ENCODE assay signal across 1 cellular context in the genomic region with DNA sequence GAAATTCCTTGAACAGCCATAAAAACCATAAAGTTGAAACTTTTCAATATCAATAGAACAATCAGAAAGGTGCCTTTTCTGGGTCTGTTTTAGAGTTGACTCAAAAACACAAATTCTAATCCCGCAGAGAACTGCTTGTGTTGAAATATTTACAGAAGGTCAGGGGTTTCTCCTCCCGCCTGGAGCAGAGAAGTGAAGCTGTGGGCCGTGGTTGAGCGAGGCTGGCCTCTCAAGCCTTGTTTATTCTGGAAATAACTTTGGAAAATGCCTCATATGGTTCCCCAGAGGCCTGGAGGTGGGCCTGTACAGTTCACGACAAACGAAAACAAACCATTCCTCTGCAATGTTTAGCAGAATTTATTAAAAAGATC.
TF ChIP-seq lines count a peak whose summit lies in the region.

No MANE protein-coding gene starts in this region.

TF ChIP-seq in HepG2, 621 proteins besides CTCF, POLR2A, EP300 and RAD21 (continued from another document and continues in another):
- TF ChIP-seq ZNF552 (CRISPR knock-in tag; IDR thresholded peaks at IDR 0.05; ENCODE audit: borderline replicate concordance) (no peak), NR2F1 (CRISPR knock-in tag; IDR thresholded peaks at IDR 0.05) (peak; percentile 81 to 84), ZBTB46 (CRISPR knock-in tag; IDR thresholded peaks at IDR 0.05; ENCODE audit: borderline replicate concordance) (no peak), ZFP90 (CRISPR knock-in tag; IDR thresholded peaks at IDR 0.05; ENCODE audit: borderline replicate concordance) (no peak), MXI1 (IDR thresholded peaks at IDR 0.05; ENCODE audit: borderline replicate concordance, low read depth, low read length) (no peak), ZBTB25 (CRISPR knock-in tag; IDR thresholded peaks at IDR 0.05) (no peak; the same call in 1 of the 2 replicates), MIER3 (CRISPR knock-in tag; IDR thresholded peaks at IDR 0.05; ENCODE audit: borderline replicate concordance) (no peak), SNAPC5 (CRISPR knock-in tag; IDR thresholded peaks at IDR 0.05; ENCODE audit: borderline replicate concordance) (no peak), ZNF282 (IDR thresholded peaks at IDR 0.05; ENCODE audit: partially characterized antibody) (no peak), FOXC1 (CRISPR knock-in tag; IDR thresholded peaks at IDR 0.05; ENCODE audit: borderline replicate concordance) (no peak), SRSF9 (IDR thresholded peaks at IDR 0.05; ENCODE audit: borderline replicate concordance, insufficient read depth, low read depth, low read length, poor library complexity, severe bottlenecking) (no peak), CBFB (CRISPR knock-in tag; IDR thresholded peaks at IDR 0.05) (no peak), ZNF580 (CRISPR knock-in tag; IDR thresholded peaks at IDR 0.05; ENCODE audit: borderline replicate concordance, low read depth) (no peak), ZNF7 (CRISPR knock-in tag; IDR thresholded peaks at IDR 0.05) (no peak), PBX2 (CRISPR knock-in tag; IDR thresholded peaks at IDR 0.05) (no peak), MAF1 (CRISPR knock-in tag; IDR thresholded peaks at IDR 0.05; ENCODE audit: borderline replicate concordance) (no peak), CC2D1A (CRISPR knock-in tag; IDR thresholded peaks at IDR 0.05) (no peak), CHCHD3 (CRISPR knock-in tag; IDR thresholded peaks at IDR 0.05) (no peak), KLF15 (CRISPR knock-in tag; IDR thresholded peaks at IDR 0.05; ENCODE audit: borderline replicate concordance) (no peak), ZNF235 (CRISPR knock-in tag; IDR thresholded peaks at IDR 0.05; ENCODE audit: borderline replicate concordance) (no peak), SP140L (CRISPR knock-in tag; IDR thresholded peaks at IDR 0.05; ENCODE audit: borderline replicate concordance) (no peak), NR1H2 (CRISPR knock-in tag; IDR thresholded peaks at IDR 0.05; ENCODE audit: borderline replicate concordance, low read depth) (no peak), ZNF225 (CRISPR knock-in tag; IDR thresholded peaks at IDR 0.05) (no peak), MLLT10 (CRISPR knock-in tag; IDR thresholded peaks at IDR 0.05) (no peak), ZBTB26 (CRISPR knock-in tag; IDR thresholded peaks at IDR 0.05; ENCODE audit: borderline replicate concordance) (peak; percentile 89), GZF1 (CRISPR knock-in tag; IDR thresholded peaks at IDR 0.05) (no peak), ZNF33B (CRISPR knock-in tag; IDR thresholded peaks at IDR 0.05) (no peak), ELK4 (CRISPR knock-in tag; IDR thresholded peaks at IDR 0.05; ENCODE audit: borderline replicate concordance) (no peak), RBAK (CRISPR knock-in tag; IDR thresholded peaks at IDR 0.05) (no peak), E2F1 (CRISPR knock-in tag; IDR thresholded peaks at IDR 0.05) (no peak), GATAD2A (CRISPR knock-in tag; IDR thresholded peaks at IDR 0.05) (peak; percentile 92), PAX8 (CRISPR knock-in tag; IDR thresholded peaks at IDR 0.05; ENCODE audit: borderline replicate concordance) (no peak), HNRNPLL (IDR thresholded peaks at IDR 0.05; ENCODE audit: low read depth, low read length, poor library complexity, severe bottlenecking) (no peak), AKNA (CRISPR knock-in tag; IDR thresholded peaks at IDR 0.05; ENCODE audit: borderline replicate concordance) (no peak)
- TF ChIP-seq, protein P1, sequence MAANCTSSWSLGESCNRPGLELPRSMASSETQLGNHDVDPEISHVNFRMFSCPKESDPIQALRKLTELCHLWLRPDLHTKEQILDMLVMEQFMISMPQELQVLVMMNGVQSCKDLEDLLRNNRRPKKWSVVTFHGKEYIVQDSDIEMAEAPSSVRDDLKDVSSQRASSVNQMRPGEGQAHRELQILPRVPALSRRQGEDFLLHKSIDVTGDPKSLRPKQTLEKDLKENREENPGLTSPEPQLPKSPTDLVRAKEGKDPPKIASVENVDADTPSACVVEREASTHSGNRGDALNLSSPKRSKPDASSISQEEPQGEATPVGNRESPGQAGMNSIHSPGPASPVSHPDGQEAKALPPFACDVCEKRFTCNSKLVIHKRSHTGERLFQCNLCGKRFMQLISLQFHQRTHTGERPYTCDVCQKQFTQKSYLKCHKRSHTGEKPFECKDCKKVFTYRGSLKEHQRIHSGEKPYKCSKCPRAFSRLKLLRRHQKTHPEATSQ (CRISPR knock-in tag; IDR thresholded peaks at IDR 0.05; ENCODE audit: borderline replicate concordance): peak; percentile 21; the same call in 1 of the 2 replicates
- TF ChIP-seq, protein P2, sequence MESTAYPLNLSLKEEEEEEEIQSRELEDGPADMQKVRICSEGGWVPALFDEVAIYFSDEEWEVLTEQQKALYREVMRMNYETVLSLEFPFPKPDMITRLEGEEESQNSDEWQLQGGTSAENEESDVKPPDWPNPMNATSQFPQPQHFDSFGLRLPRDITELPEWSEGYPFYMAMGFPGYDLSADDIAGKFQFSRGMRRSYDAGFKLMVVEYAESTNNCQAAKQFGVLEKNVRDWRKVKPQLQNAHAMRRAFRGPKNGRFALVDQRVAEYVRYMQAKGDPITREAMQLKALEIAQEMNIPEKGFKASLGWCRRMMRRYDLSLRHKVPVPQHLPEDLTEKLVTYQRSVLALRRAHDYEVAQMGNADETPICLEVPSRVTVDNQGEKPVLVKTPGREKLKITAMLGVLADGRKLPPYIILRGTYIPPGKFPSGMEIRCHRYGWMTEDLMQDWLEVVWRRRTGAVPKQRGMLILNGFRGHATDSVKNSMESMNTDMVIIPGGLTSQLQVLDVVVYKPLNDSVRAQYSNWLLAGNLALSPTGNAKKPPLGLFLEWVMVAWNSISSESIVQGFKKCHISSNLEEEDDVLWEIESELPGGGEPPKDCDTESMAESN (CRISPR knock-in tag; conservative IDR thresholded peaks at IDR 0.05): no peak
- TF ChIP-seq, protein P3, sequence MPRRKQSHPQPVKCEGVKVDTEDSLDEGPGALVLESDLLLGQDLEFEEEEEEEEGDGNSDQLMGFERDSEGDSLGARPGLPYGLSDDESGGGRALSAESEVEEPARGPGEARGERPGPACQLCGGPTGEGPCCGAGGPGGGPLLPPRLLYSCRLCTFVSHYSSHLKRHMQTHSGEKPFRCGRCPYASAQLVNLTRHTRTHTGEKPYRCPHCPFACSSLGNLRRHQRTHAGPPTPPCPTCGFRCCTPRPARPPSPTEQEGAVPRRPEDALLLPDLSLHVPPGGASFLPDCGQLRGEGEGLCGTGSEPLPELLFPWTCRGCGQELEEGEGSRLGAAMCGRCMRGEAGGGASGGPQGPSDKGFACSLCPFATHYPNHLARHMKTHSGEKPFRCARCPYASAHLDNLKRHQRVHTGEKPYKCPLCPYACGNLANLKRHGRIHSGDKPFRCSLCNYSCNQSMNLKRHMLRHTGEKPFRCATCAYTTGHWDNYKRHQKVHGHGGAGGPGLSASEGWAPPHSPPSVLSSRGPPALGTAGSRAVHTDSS (CRISPR knock-in tag; conservative IDR thresholded peaks at IDR 0.05): no peak
- TF ChIP-seq, protein P4, sequence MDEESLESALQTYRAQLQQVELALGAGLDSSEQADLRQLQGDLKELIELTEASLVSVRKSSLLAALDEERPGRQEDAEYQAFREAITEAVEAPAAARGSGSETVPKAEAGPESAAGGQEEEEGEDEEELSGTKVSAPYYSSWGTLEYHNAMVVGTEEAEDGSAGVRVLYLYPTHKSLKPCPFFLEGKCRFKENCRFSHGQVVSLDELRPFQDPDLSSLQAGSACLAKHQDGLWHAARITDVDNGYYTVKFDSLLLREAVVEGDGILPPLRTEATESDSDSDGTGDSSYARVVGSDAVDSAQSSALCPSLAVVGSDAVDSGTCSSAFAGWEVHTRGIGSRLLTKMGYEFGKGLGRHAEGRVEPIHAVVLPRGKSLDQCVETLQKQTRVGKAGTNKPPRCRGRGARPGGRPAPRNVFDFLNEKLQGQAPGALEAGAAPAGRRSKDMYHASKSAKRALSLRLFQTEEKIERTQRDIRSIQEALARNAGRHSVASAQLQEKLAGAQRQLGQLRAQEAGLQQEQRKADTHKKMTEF (CRISPR knock-in tag; IDR thresholded peaks at IDR 0.05): peak; percentile 56; the same call in 1 of the 2 replicates
